ENCODE assay signal across 19 cellular contexts in genomic region chr12:32902287-32902996, GRCh38. TPM values are rescaled to one million over a fixed set of nuclear protein-coding genes. Genes with fewer than 3 reads are reported as not detected.
DNase-seq lines count a peak whose midpoint lies in the region; ATAC-seq and TF ChIP-seq lines count a peak whose summit lies in the region.
"Had no signal": no experiment of that assay in that cellular context is flagged by ENCODE, and none has a peak within 500 bp of the region (broad histone marks: within the 10 kb centered on the region; RNA-seq: fewer than 3 reads in every experiment).

No MANE protein-coding gene starts in this region.

- H3K4me3 Mint-ChIP-seq in MCF 10A (ENCODE audit: unreplicated experiment) (no peak overlapping the region), endodermal cell (no peak overlapping the region), endothelial cell (ENCODE audit: unreplicated experiment) (no peak overlapping the region)
- H3K4me3 Mint-ChIP-seq: activated naive CD8-positive, alpha-beta T cell treated with anti-CD3 and anti-CD28 coated beads, Interleukin-2, amount 10 ng/mL, durations not matched to agents 7 days and 5 days; stimulated activated naive B cell treated with anti-CD40 and anti-IgM and Interleukin-4, amounts not matched to agents 10 μg/mL and 1 μg/mL and 100 μg/mL, for 72 hours; T-helper 1 cell treated with Interleukin-12 subunit alpha and Interleukin-12 subunit beta and Interleukin-4 antibody, amounts not matched to agents 30 μg/mL and 1 μg/mL, for 36 hours; type B pancreatic cell had no signal

- H3K9me3 Mint-ChIP-seq in MCF 10A (ENCODE audit: unreplicated experiment) = no peaks in the 10 kb centered on the region
- H3K9me3 Mint-ChIP-seq in endodermal cell = no peaks in the 10 kb centered on the region
- no peaks in the 10 kb centered on the region for H3K9me3 Mint-ChIP-seq in endothelial cell (ENCODE audit: unreplicated experiment)
- H3K9me3 Mint-ChIP-seq: activated naive CD8-positive, alpha-beta T cell treated with anti-CD3 and anti-CD28 coated beads, Interleukin-2, amount 10 ng/mL, durations not matched to agents 7 days and 5 days; stimulated activated naive B cell treated with anti-CD40 and anti-IgM and Interleukin-4, amounts not matched to agents 10 μg/mL and 1 μg/mL and 100 μg/mL, for 72 hours; T-helper 1 cell treated with Interleukin-12 subunit alpha and Interleukin-12 subunit beta and Interleukin-4 antibody, amounts not matched to agents 30 μg/mL and 1 μg/mL, for 36 hours; type B pancreatic cell had no signal

- H3K4me1 Mint-ChIP-seq in MCF 10A (ENCODE audit: insufficient read depth, unreplicated experiment) (peaks cover 21% of the 10 kb centered on the region), endodermal cell (peaks cover 34% of the 10 kb centered on the region), endothelial cell (ENCODE audit: unreplicated experiment) (no peaks in the 10 kb centered on the region)
- H3K4me1 Mint-ChIP-seq: activated naive CD8-positive, alpha-beta T cell treated with anti-CD3 and anti-CD28 coated beads, Interleukin-2, amount 10 ng/mL, durations not matched to agents 7 days and 5 days had no signal

- TF ChIP-seq CTCF in MCF 10A (IDR thresholded peaks at IDR 0.05; ENCODE audit: unreplicated experiment) = no peak
- no peak for TF ChIP-seq CTCF in breast epithelium (IDR thresholded peaks at IDR 0.05)
- TF ChIP-seq CTCF in endodermal cell (conservative IDR thresholded peaks at IDR 0.05) = no peak
- TF ChIP-seq CTCF in endothelial cell (IDR thresholded peaks at IDR 0.05; ENCODE audit: unreplicated experiment) = no peak

- CTCF ChIA-PET in MCF 10A (lab: Yijun Ruan, JAX) = interaction anchor here (0.6 to 3.2 kb wide), 6 partner anchors 8 to 147 kb away, joined by 3 to 20 read pairs (median 5); partner anchors contain the start of gene YARS2

- peaks cover 0 to 4% of the 10 kb centered on the region in 2 donors for H3K4me1 ChIP-seq in breast epithelium
- H3K4me1 ChIP-seq in endodermal cell (ENCODE audit: control insufficient read depth, insufficient read depth, low read length) = peaks cover 11% of the 10 kb centered on the region

- H3K4me3 ChIP-seq in breast epithelium (no peak overlapping the region), endodermal cell (ENCODE audit: low read length) (no peak overlapping the region)

- TF ChIP-seq POLR2A in breast epithelium (IDR thresholded peaks at IDR 0.05) = no peak

- H3K36me3 ChIP-seq in breast epithelium (no peaks in the 10 kb centered on the region), endodermal cell (ENCODE audit: control insufficient read depth, insufficient read depth, low read length) (no peaks in the 10 kb centered on the region)

- no peak overlapping the region for H3K27ac ChIP-seq in breast epithelium
- H3K27ac ChIP-seq in endodermal cell (ENCODE audit: low read depth, low read length) = no peak overlapping the region
- H3K27ac ChIP-seq: 22Rv1 had no signal

- H3K27ac Mint-ChIP-seq in MCF 10A (ENCODE audit: low read depth, unreplicated experiment) (peak overlapping the region; percentile 71), endodermal cell (peak overlapping the region; percentile 6), endothelial cell (ENCODE audit: unreplicated experiment) (no peak overlapping the region)
- H3K27ac Mint-ChIP-seq: activated naive CD8-positive, alpha-beta T cell treated with anti-CD3 and anti-CD28 coated beads, Interleukin-2, amount 10 ng/mL, durations not matched to agents 7 days and 5 days; stimulated activated naive B cell treated with anti-CD40 and anti-IgM and Interleukin-4, amounts not matched to agents 10 μg/mL and 1 μg/mL and 100 μg/mL, for 72 hours; T-helper 1 cell treated with Interleukin-12 subunit alpha and Interleukin-12 subunit beta and Interleukin-4 antibody, amounts not matched to agents 30 μg/mL and 1 μg/mL, for 36 hours had no signal

- POLR2A ChIA-PET in MCF 10A (lab: Yijun Ruan, JAX) = interaction anchor here (1.1 to 4.0 kb wide), 6 partner anchors 8 to 43 kb away, joined by 3 to 53 read pairs (median 4); no protein-coding TSS in a partner anchor

- no TSS peak for BruUV-seq in MCF 10A (replicated peaks; lab: Mats Ljungman, UMichigan)

- no peaks in the 10 kb centered on the region for H3K36me3 Mint-ChIP-seq in MCF 10A (ENCODE audit: insufficient read depth, unreplicated experiment)
- no peaks in the 10 kb centered on the region for H3K36me3 Mint-ChIP-seq in endodermal cell (ENCODE audit: low read depth)
- H3K36me3 Mint-ChIP-seq in endothelial cell (ENCODE audit: low read depth, unreplicated experiment) = no peaks in the 10 kb centered on the region
- H3K36me3 Mint-ChIP-seq: activated naive CD8-positive, alpha-beta T cell treated with anti-CD3 and anti-CD28 coated beads, Interleukin-2, amount 10 ng/mL, durations not matched to agents 7 days and 5 days; stimulated activated naive B cell treated with anti-CD40 and anti-IgM and Interleukin-4, amounts not matched to agents 10 μg/mL and 1 μg/mL and 100 μg/mL, for 72 hours had no signal

- DNase-seq in MCF 10A (ENCODE audit: unreplicated experiment) (no peak), breast epithelium (ENCODE audit: low spot score in 2 of 2) (no peak), endodermal cell (no peak), NK-92 (lab: John Stamatoyannopoulos, UW; ENCODE audit: unreplicated experiment) (no peak), endothelial cell (ENCODE audit: low spot score) (no peak)
- DNase-seq: activated naive CD8-positive, alpha-beta T cell treated with anti-CD3 and anti-CD28 coated beads, Interleukin-2, amount 10 ng/mL, durations not matched to agents 7 days and 5 days; GDM1; hypothalamus; NCI-H1417; NK-92 treated with Interleukin-12 subunit alpha and Interleukin-12 subunit beta, amount 100 ng/mL, for 24 hours; stimulated activated CD4-positive, alpha-beta T cell treated with anti-CD3 and anti-CD28 coated beads, Interleukin-15, amount 100 ng/mL, for 24 hours; stimulated activated naive B cell treated with anti-CD40 and anti-IgM and Interleukin-4, amounts not matched to agents 10 μg/mL and 1 μg/mL and 100 μg/mL, for 72 hours had no signal

- WGBS in endodermal cell (ENCODE audit: insufficient coverage in 1 of 2, insufficient read length in 1 of 2), 2 experiments = 87% methylated on average over 4 of the region's 4 CpGs

- intact Hi-C loops in MCF 10A (cut with micrococcal nuclease) = no loop called here
- intact Hi-C loops in breast epithelium (cut with DNase I; ENCODE audit: low total_unique reads) = no loop called here

- H3K9ac ChIP-seq in endodermal cell (ENCODE audit: extremely low read depth, low read length, poor library complexity, severe bottlenecking) = no peak overlapping the region

- ATAC-seq in HG03354 (IDR thresholded peaks at IDR 0.05; ENCODE audit: poor library complexity, severe bottlenecking, unreplicated experiment) = peak; percentile 48
- no peak for ATAC-seq in GM21367 (IDR thresholded peaks at IDR 0.05; ENCODE audit: unreplicated experiment)
- ATAC-seq in HG03095 (IDR thresholded peaks at IDR 0.05; ENCODE audit: unreplicated experiment) = no peak
- ATAC-seq: Right ventricle myocardium inferior; stimulated activated naive B cell treated with anti-CD40 and anti-IgM and Interleukin-4, amounts not matched to agents 10 μg/mL and 1 μg/mL and 100 μg/mL, for 72 hours had no signal

- H3K9me3 ChIP-seq in breast epithelium = no peaks in the 10 kb centered on the region
- no peaks in the 10 kb centered on the region for H3K9me3 ChIP-seq in endodermal cell (ENCODE audit: control insufficient read depth, low read length)

- no peaks in the 10 kb centered on the region for H3K27me3 Mint-ChIP-seq in MCF 10A (ENCODE audit: insufficient read depth, unreplicated experiment)
- no peaks in the 10 kb centered on the region for H3K27me3 Mint-ChIP-seq in endodermal cell (ENCODE audit: insufficient read depth)
- peaks cover 3% of the 10 kb centered on the region for H3K27me3 Mint-ChIP-seq in endothelial cell (ENCODE audit: unreplicated experiment)

- H3K27me3 ChIP-seq in breast epithelium (no peaks in the 10 kb centered on the region), endodermal cell (ENCODE audit: control insufficient read depth, insufficient read depth, low read length, poor library complexity, severe bottlenecking) (no peaks in the 10 kb centered on the region)

RNA-seq across cellular contexts. Expression of gene PKP2, which starts 5.9 kb away (rescaled TPM):
- 58.5 and 88.0 TPM in 2 replicates for total RNA-seq in MCF 10A (2022)
- 10 to 100 TPM; 28.5 to 39.2 (median 32.5) TPM for total RNA-seq in breast epithelium
- 100 to 1,000 TPM in 1 of 2 donors, 10 to 100 TPM in 1; 62.5 to 124 TPM for total RNA-seq in endodermal cell
- polyA plus RNA-seq in endodermal cell (2013, experiment 1 of 2) = 18.1 TPM
- 20.5 TPM for polyA plus RNA-seq in endodermal cell (2013, experiment 2 of 2)
- 9.0 TPM for total RNA-seq in endothelial cell (ENCODE audit: unreplicated experiment)
